Comparison of ENCODE assay signal across 9 cellular contexts in the genomic region with DNA sequence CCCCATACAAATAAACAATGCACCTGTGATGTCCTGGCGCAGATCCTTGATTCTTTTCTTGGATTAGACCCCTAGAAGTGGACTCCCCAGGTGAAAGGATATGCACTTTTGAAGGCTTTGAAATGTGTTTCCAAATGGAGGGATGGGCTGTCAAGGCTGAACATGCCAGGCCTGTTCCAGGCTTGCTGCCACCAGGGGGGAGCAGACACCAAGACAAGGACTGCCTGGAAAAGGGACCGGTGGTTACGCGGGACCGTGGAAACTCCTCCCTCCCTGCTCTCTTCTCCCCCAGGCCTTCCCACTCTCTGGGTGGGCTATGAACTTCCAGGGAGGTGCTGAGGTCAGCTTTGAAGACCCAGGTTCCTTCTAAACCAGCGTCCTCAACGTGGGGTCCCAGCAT. TPM values are rescaled to one million over a fixed set of nuclear protein-coding genes. Genes with fewer than 3 reads are reported as not detected.
A peak's percentile ranks its signal among the peaks of the same experiment; 100 is the strongest.
DNase-seq lines count a peak whose midpoint lies in the region; ATAC-seq and TF ChIP-seq lines count a peak whose summit lies in the region.
"Had no signal": no experiment of that assay in that cellular context is flagged by ENCODE, and none has a peak within 500 bp of the region (broad histone marks: within the 10 kb centered on the region; RNA-seq: fewer than 3 reads in every experiment).

No MANE protein-coding gene starts in this region.

- H3K4me1 Mint-ChIP-seq in endodermal cell: no peaks in the 10 kb centered on the region
- H3K4me1 Mint-ChIP-seq: activated B cell treated with CpG ODN at 0.5 μM for 24 hours had no signal

- H3K27me3 Mint-ChIP-seq in endodermal cell (ENCODE audit: insufficient read depth): no peaks in the 10 kb centered on the region

- H3K4me1 ChIP-seq in endodermal cell (ENCODE audit: control insufficient read depth, insufficient read depth, low read length) (no peaks in the 10 kb centered on the region), psoas muscle (no peaks in the 10 kb centered on the region), ascending aorta (no peaks in the 10 kb centered on the region)

- no peaks in the 10 kb centered on the region for H3K36me3 Mint-ChIP-seq in endodermal cell (ENCODE audit: low read depth)

- no peaks in the 10 kb centered on the region for H3K36me3 ChIP-seq in endodermal cell (ENCODE audit: control insufficient read depth, insufficient read depth, low read length)
- no peaks in the 10 kb centered on the region for H3K36me3 ChIP-seq in psoas muscle (ENCODE audit: insufficient read depth in 1 of 2, low read depth in 1 of 2)
- H3K36me3 ChIP-seq in ascending aorta: no peaks in the 10 kb centered on the region

- WGBS in endodermal cell (ENCODE audit: insufficient coverage in 1 of 2, insufficient read length in 1 of 2), 2 experiments: 42 to 44% methylated on average over 4 to 7 of the region's 7 CpGs
- WGBS in psoas muscle, 3 donors: 34 to 43% (median 38%) methylated on average over 7 of the region's 7 CpGs

- H3K9me3 Mint-ChIP-seq in endodermal cell: no peaks in the 10 kb centered on the region
- H3K9me3 Mint-ChIP-seq: activated B cell treated with CpG ODN at 0.5 μM for 24 hours had no signal

- H3K27me3 ChIP-seq in endodermal cell (ENCODE audit: control insufficient read depth, insufficient read depth, low read length, poor library complexity, severe bottlenecking) (no peaks in the 10 kb centered on the region), psoas muscle (ENCODE audit: insufficient read depth in 3 of 3, low read length in 2 of 3) (peaks cover 0 to 33% (median 13%) of the 10 kb centered on the region in 3 donors), ascending aorta (no peaks in the 10 kb centered on the region)

- H3K27ac ChIP-seq in endodermal cell (ENCODE audit: low read depth, low read length): no peak overlapping the region
- H3K27ac ChIP-seq in psoas muscle: no peak overlapping the region
- no peak overlapping the region for H3K27ac ChIP-seq in ascending aorta

- no peak overlapping the region for H3K4me3 ChIP-seq in endodermal cell (ENCODE audit: low read length)
- H3K4me3 ChIP-seq in psoas muscle: no peak overlapping the region
- H3K4me3 ChIP-seq in ascending aorta: no peak overlapping the region

- H3K9ac ChIP-seq in endodermal cell (ENCODE audit: extremely low read depth, low read length, poor library complexity, severe bottlenecking): no peak overlapping the region

- intact Hi-C loops in psoas muscle (cut with DNase I): no loop called here
- intact Hi-C loops in ascending aorta (cut with DNase I): no loop called here

- no peaks in the 10 kb centered on the region for H3K9me3 ChIP-seq in endodermal cell (ENCODE audit: control insufficient read depth, low read length)
- no peaks in the 10 kb centered on the region for H3K9me3 ChIP-seq in psoas muscle
- H3K9me3 ChIP-seq in ascending aorta: no peaks in the 10 kb centered on the region

- no peak overlapping the region for H3K4me3 Mint-ChIP-seq in endodermal cell
- H3K4me3 Mint-ChIP-seq: activated B cell treated with CpG ODN at 0.5 μM for 24 hours had no signal

- H3K27ac Mint-ChIP-seq in endodermal cell: no peak overlapping the region
- H3K27ac Mint-ChIP-seq: activated B cell treated with CpG ODN at 0.5 μM for 24 hours had no signal

- ATAC-seq in psoas muscle (no peak), HG02759 (IDR thresholded peaks at IDR 0.05; ENCODE audit: unreplicated experiment) (no peak)

- TF ChIP-seq CTCF in endodermal cell (conservative IDR thresholded peaks at IDR 0.05) (peak; percentile 90), psoas muscle (IDR thresholded peaks at IDR 0.05) (peak; percentile 5), ascending aorta (IDR thresholded peaks at IDR 0.05) (peak in 1 of 3 experiments; percentile 21)

- DNase-seq in NCI-H345 (lab: John Stamatoyannopoulos, UW): peak; percentile 16
- no peak for DNase-seq in NCI-H345 treated with DMSO at 0.1 percent for 48 hours (lab: John Stamatoyannopoulos, UW; ENCODE audit: unreplicated experiment)
- DNase-seq in NCI-H2227 treated with DMSO at 0.1 percent for 48 hours (lab: John Stamatoyannopoulos, UW): peak; percentile 21
- DNase-seq in endodermal cell: peak; percentile 85
- DNase-seq in psoas muscle: no peak
- no peak for DNase-seq in activated CD8-positive, alpha-beta memory T cell treated with anti-CD3 and anti-CD28 coated beads, Interleukin-2, amount 50 U/mL, for 48 hours
- DNase-seq in ascending aorta (ENCODE audit: low spot score in 2 of 2): no peak
- DNase-seq: activated B cell treated with CpG ODN at 0.5 μM for 24 hours had no signal

RNA-seq across cellular contexts. Expression of a gene that starts 12.7 kb away (rescaled TPM):
- total RNA-seq in endodermal cell (not detected), psoas muscle (10 to 100 TPM; 22.6 to 47.6 (median 30.0) TPM), ascending aorta (454 TPM)
- not detected for polyA plus RNA-seq in endodermal cell (2013, experiment 1 of 2)
- polyA plus RNA-seq in endodermal cell (2013, experiment 2 of 2): not detected
- 10 to 100 TPM; 14.8 to 38.2 (median 16.3) TPM for polyA plus RNA-seq in psoas muscle
- total RNA-seq: activated B cell treated with CpG ODN at 0.5 μM for 24 hours had no signal

RNA-seq across cellular contexts. Expression of a gene that starts 22.3 kb away (rescaled TPM):
- total RNA-seq in endodermal cell: not detected
- polyA plus RNA-seq in endodermal cell (2013, experiment 1 of 2): not detected
- polyA plus RNA-seq in endodermal cell (2013, experiment 2 of 2): not detected
- 10 to 100 TPM; 24.2 to 39.1 (median 32.3) TPM for total RNA-seq in psoas muscle
- 10 to 100 TPM in 2 of 3 donors, 1 to 10 TPM in 1; 8.7 to 23.1 (median 10.4) TPM for polyA plus RNA-seq in psoas muscle
- 350 TPM for total RNA-seq in ascending aorta
- total RNA-seq: activated B cell treated with CpG ODN at 0.5 μM for 24 hours had no signal

RNA-seq across cellular contexts. Expression of a gene that starts 29.3 kb away (rescaled TPM):
- total RNA-seq in endodermal cell (not detected), psoas muscle (10 to 100 TPM; 18.7 to 36.8 (median 33.9) TPM), ascending aorta (202 TPM)
- polyA plus RNA-seq in endodermal cell (2013, experiment 1 of 2): not detected
- polyA plus RNA-seq in endodermal cell (2013, experiment 2 of 2): not detected
- polyA plus RNA-seq in psoas muscle: 10 to 100 TPM; 15.8 to 29.9 (median 16.2) TPM
- total RNA-seq: activated B cell treated with CpG ODN at 0.5 μM for 24 hours had no signal

RNA-seq across cellular contexts. Expression of a gene that starts 44.9 kb away (rescaled TPM):
- total RNA-seq in endodermal cell (10 to 100 TPM; 34.0 to 50.7 TPM), psoas muscle (1 to 10 TPM in 1 of 4 donors, under 1 TPM in 3; 0.17 to 2.1 (median 0.63) TPM), ascending aorta (3.2 TPM)
- polyA plus RNA-seq in endodermal cell (2013, experiment 1 of 2): 49.8 TPM
- polyA plus RNA-seq in endodermal cell (2013, experiment 2 of 2): 46.5 TPM
- polyA plus RNA-seq in psoas muscle: under 1 TPM in 2 of 3 donors, not detected in 1; 0.06 to 0.64 TPM

Comparison
In these comparisons a context has a peak if more than half of its experiments do, and no peak if none do; other contexts are left out.
1. DNase-seq: peak in NCI-H345 (single experiment), NCI-H2227 treated with DMSO at 0.1 percent for 48 hours (single experiment) and endodermal cell (single experiment); none in NCI-H345 treated with DMSO at 0.1 percent for 48 hours (single experiment), psoas muscle (0 of 2), activated CD8-positive, alpha-beta memory T cell treated with anti-CD3 and anti-CD28 coated beads, Interleukin-2, amount 50 U/mL, for 48 hours (single experiment) and ascending aorta (0 of 2).
2. RNA of a gene that starts 12.7 kb away (total RNA-seq): 454 TPM in ascending aorta (single experiment) and 22.6 to 47.6 TPM in psoas muscle; not detected in endodermal cell; every median in the first group is over 10 times any median in the second.
3. RNA of a gene that starts 22.3 kb away (total RNA-seq): 350 TPM in ascending aorta (single experiment) and 24.2 to 39.1 TPM in psoas muscle; not detected in endodermal cell; every median in the first group is over 10 times any median in the second.
4. RNA of a gene that starts 29.3 kb away (total RNA-seq): 202 TPM in ascending aorta (single experiment) and 18.7 to 36.8 TPM in psoas muscle; not detected in endodermal cell; every median in the first group is over 10 times any median in the second.